Comparison of ENCODE assay signal across 1 cellular context in genomic region chr11:122850076-122850631, GRCh38.
TF ChIP-seq lines count a peak whose summit lies in the region.

No MANE protein-coding gene starts in this region.

TF ChIP-seq in GM12878, 131 proteins besides CTCF, POLR2A, EP300 and RAD21 (continued from another document):
- TF ChIP-seq, protein P1, sequence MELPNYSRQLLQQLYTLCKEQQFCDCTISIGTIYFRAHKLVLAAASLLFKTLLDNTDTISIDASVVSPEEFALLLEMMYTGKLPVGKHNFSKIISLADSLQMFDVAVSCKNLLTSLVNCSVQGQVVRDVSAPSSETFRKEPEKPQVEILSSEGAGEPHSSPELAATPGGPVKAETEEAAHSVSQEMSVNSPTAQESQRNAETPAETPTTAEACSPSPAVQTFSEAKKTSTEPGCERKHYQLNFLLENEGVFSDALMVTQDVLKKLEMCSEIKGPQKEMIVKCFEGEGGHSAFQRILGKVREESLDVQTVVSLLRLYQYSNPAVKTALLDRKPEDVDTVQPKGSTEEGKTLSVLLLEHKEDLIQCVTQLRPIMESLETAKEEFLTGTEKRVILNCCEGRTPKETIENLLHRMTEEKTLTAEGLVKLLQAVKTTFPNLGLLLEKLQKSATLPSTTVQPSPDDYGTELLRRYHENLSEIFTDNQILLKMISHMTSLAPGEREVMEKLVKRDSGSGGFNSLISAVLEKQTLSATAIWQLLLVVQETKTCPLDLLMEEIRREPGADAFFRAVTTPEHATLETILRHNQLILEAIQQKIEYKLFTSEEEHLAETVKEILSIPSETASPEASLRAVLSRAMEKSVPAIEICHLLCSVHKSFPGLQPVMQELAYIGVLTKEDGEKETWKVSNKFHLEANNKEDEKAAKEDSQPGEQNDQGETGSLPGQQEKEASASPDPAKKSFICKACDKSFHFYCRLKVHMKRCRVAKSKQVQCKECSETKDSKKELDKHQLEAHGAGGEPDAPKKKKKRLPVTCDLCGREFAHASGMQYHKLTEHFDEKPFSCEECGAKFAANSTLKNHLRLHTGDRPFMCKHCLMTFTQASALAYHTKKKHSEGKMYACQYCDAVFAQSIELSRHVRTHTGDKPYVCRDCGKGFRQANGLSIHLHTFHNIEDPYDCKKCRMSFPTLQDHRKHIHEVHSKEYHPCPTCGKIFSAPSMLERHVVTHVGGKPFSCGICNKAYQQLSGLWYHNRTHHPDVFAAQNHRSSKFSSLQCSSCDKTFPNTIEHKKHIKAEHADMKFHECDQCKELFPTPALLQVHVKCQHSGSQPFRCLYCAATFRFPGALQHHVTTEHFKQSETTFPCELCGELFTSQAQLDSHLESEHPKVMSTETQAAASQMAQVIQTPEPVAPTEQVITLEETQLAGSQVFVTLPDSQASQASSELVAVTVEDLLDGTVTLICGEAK (IDR thresholded peaks at IDR 0.05; ENCODE audit: borderline replicate concordance), result no peak
- TF ChIP-seq, protein P2, sequence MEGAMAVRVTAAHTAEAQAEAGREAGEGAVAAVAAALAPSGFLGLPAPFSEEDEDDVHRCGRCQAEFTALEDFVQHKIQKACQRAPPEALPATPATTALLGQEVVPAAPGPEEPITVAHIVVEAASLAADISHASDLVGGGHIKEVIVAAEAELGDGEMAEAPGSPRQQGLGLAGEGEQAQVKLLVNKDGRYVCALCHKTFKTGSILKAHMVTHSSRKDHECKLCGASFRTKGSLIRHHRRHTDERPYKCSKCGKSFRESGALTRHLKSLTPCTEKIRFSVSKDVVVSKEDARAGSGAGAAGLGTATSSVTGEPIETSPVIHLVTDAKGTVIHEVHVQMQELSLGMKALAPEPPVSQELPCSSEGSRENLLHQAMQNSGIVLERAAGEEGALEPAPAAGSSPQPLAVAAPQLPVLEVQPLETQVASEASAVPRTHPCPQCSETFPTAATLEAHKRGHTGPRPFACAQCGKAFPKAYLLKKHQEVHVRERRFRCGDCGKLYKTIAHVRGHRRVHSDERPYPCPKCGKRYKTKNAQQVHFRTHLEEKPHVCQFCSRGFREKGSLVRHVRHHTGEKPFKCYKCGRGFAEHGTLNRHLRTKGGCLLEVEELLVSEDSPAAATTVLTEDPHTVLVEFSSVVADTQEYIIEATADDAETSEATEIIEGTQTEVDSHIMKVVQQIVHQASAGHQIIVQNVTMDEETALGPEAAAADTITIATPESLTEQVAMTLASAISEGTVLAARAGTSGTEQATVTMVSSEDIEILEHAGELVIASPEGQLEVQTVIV (IDR thresholded peaks at IDR 0.05; ENCODE audit: borderline replicate concordance, partially characterized antibody), result no peak
- TF ChIP-seq ZNF217 (IDR thresholded peaks at IDR 0.05) (no peak), NFXL1 (IDR thresholded peaks at IDR 0.05; ENCODE audit: borderline replicate concordance) (no peak), TAF1 (IDR thresholded peaks at IDR 0.05; ENCODE audit: borderline replicate concordance, low read depth, low read length) (no peak), PBX3 (IDR thresholded peaks at IDR 0.05; ENCODE audit: insufficient replicate concordance, low read depth, low read length) (peak; percentile 54), NFYA (IDR thresholded peaks at IDR 0.05; ENCODE audit: borderline replicate concordance, low read depth, low read length) (no peak), GABPA (IDR thresholded peaks at IDR 0.05; ENCODE audit: low read depth) (no peak), NR2F1 (conservative IDR thresholded peaks at IDR 0.05) (0 out of 2 replicates have a peak, but pooled peaks have one; percentile 32), PKNOX1 (IDR thresholded peaks at IDR 0.05) (peak; percentile 92), HSF1 (IDR thresholded peaks at IDR 0.05; ENCODE audit: low read depth, low read length) (no peak), ZZZ3 (IDR thresholded peaks at IDR 0.05; ENCODE audit: control insufficient read depth, insufficient read length, low read depth) (no peak), WRNIP1 (IDR thresholded peaks at IDR 0.05; ENCODE audit: borderline replicate concordance, low read depth, low read length) (no peak), IRF5 (IDR thresholded peaks at IDR 0.05; ENCODE audit: borderline replicate concordance) (no peak), SMC3 (IDR thresholded peaks at IDR 0.05; ENCODE audit: borderline replicate concordance, low read length) (peak; percentile 8; the same call in 1 of the 2 replicates), STAT1 (conservative IDR thresholded peaks at IDR 0.05) (no peak), ZBTB11 (CRISPR knock-in tag; IDR thresholded peaks at IDR 0.05) (no peak), EED (IDR thresholded peaks at IDR 0.05; ENCODE audit: low read depth) (no peak), IKZF1 (conservative IDR thresholded peaks at IDR 0.05) (peak; percentile 88)
- TF ChIP-seq, protein P3, sequence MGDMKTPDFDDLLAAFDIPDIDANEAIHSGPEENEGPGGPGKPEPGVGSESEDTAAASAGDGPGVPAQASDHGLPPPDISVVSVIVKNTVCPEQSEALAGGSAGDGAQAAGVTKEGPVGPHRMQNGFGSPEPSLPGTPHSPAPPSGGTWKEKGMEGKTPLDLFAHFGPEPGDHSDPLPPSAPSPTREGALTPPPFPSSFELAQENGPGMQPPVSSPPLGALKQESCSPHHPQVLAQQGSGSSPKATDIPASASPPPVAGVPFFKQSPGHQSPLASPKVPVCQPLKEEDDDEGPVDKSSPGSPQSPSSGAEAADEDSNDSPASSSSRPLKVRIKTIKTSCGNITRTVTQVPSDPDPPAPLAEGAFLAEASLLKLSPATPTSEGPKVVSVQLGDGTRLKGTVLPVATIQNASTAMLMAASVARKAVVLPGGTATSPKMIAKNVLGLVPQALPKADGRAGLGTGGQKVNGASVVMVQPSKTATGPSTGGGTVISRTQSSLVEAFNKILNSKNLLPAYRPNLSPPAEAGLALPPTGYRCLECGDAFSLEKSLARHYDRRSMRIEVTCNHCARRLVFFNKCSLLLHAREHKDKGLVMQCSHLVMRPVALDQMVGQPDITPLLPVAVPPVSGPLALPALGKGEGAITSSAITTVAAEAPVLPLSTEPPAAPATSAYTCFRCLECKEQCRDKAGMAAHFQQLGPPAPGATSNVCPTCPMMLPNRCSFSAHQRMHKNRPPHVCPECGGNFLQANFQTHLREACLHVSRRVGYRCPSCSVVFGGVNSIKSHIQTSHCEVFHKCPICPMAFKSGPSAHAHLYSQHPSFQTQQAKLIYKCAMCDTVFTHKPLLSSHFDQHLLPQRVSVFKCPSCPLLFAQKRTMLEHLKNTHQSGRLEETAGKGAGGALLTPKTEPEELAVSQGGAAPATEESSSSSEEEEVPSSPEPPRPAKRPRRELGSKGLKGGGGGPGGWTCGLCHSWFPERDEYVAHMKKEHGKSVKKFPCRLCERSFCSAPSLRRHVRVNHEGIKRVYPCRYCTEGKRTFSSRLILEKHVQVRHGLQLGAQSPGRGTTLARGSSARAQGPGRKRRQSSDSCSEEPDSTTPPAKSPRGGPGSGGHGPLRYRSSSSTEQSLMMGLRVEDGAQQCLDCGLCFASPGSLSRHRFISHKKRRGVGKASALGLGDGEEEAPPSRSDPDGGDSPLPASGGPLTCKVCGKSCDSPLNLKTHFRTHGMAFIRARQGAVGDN (IDR thresholded peaks at IDR 0.05), result no peak
